ENCODE assay signal across 8 cellular contexts in genomic region chr22:21650823-21651520, GRCh38. TPM values are rescaled to one million over a fixed set of nuclear protein-coding genes. Genes with fewer than 3 reads are reported as not detected.
A peak's percentile ranks its signal among the peaks of the same experiment; 100 is the strongest.
DNase-seq lines count a peak whose midpoint lies in the region; ATAC-seq, FAIRE-seq and TF ChIP-seq lines count a peak whose summit lies in the region.

No MANE protein-coding gene starts in this region.

- H3K36me3 Mint-ChIP-seq in GM23338 (ENCODE audit: low read depth), result peaks cover 37% of the 10 kb centered on the region

- H3K4me2 ChIP-seq in A549 (peak overlapping the region; percentile 84), GM23338 (peak overlapping the region; percentile 87)

- H3K4me3 Mint-ChIP-seq in GM23338, result peak overlapping the region; percentile 94

- peak overlapping the region in 1 of 2 experiments; percentile 87; a peak in 2 of 6 replicates for H3K27ac ChIP-seq in A549
- peak overlapping the region; percentile 88 for H3K27ac ChIP-seq in GM23338 (ENCODE audit: low read depth)
- peak overlapping the region; percentile 68; the same call in 1 of the 2 replicates for H3K27ac ChIP-seq in VCaP

- H3K4me1 Mint-ChIP-seq in GM23338, result peaks cover 21% of the 10 kb centered on the region; the same call in 2 of the 3 replicates

- 94% methylated on average over 6 of the region's 6 CpGs for WGBS in A549 (ENCODE audit: missing lambda C conversion rate)

- POLR2A ChIA-PET in A549 (lab: Yijun Ruan, JAX), result no interaction called here

- FAIRE-seq in A549 (lab: Jason Lieb, UNC) (no peak), urothelium cell line (lab: Jason Lieb, UNC) (peak; percentile 9), HTR-8/SVneo (lab: Jason Lieb, UNC) (no peak)

- no peaks in the 10 kb centered on the region for H3K9me2 ChIP-seq in GM23338 (ENCODE audit: insufficient read depth)

- H3F3A ChIP-seq in GM23338 (replicated peaks; ENCODE audit: low read depth), result peaks cover 36% of the 10 kb centered on the region

- no peaks in the 10 kb centered on the region for H3K9me3 ChIP-seq in A549

- peak overlapping the region; percentile 55; the same call in 1 of the 3 replicates for H3K4me3 ChIP-seq in A549
- H3K4me3 ChIP-seq in GM23338, result peak overlapping the region; percentile 62
- H3K4me3 ChIP-seq in iPS-11a (ENCODE audit: low read depth, low read length), result peak overlapping the region; percentile 81

- H3K9me3 Mint-ChIP-seq in GM23338, result no peaks in the 10 kb centered on the region

- H3K79me2 ChIP-seq in GM23338 (replicated peaks; ENCODE audit: insufficient read depth), result peaks cover 7% of the 10 kb centered on the region

- peaks cover 13% of the 10 kb centered on the region; the same call in 1 of the 2 replicates for H3K36me3 ChIP-seq in GM23338 (ENCODE audit: insufficient read depth)

- no peak for TF ChIP-seq POLR2A in A549 (IDR thresholded peaks at IDR 0.05; ENCODE audit: low read length)

- CTCF ChIA-PET in A549 (lab: Yijun Ruan, JAX), result interaction anchor here (4.0 kb wide), 1 partner anchor 9 kb away, joined by 24 read pairs; the partner anchor contains the start of gene SDF2L1

- no peak for TF ChIP-seq RAD21 in A549 (conservative IDR thresholded peaks at IDR 0.05 in 1 of 2, IDR thresholded peaks at IDR 0.05 in 1 of 2)

- peak overlapping the region; percentile 95 for H2AFZ ChIP-seq in GM23338

- no peak for DNase-seq in A549 (ENCODE audit: low read depth in 1 of 2, low spot score in 1 of 2)
- DNase-seq in GM23338 (ENCODE audit: low spot score), result peak; percentile 40
- no peak for DNase-seq in urothelium cell line (ENCODE audit: low spot score)
- DNase-seq in HTR-8/SVneo (ENCODE audit: insufficient read length, low spot score), result no peak
- no peak for DNase-seq in hypothalamus (lab: John Stamatoyannopoulos, UW)
- DNase-seq in AG08395 (ENCODE audit: low spot score), result no peak

- H3K27ac Mint-ChIP-seq in GM23338, result peak overlapping the region; percentile 97

- no peaks in the 10 kb centered on the region; the same call in 1 of the 2 replicates for H4K20me1 ChIP-seq in GM23338 (replicated peaks; ENCODE audit: insufficient read depth)

- ATAC-seq in A549 (no peak), GM23338 (peak; percentile 8)

- no peak for TF ChIP-seq EP300 in A549 (IDR thresholded peaks at IDR 0.05)

- H3K27me3 Mint-ChIP-seq in GM23338 (ENCODE audit: insufficient read depth, low read depth, poor library complexity), result peaks cover 10% of the 10 kb centered on the region

- H3K4me1 ChIP-seq in A549 (no peaks in the 10 kb centered on the region), GM23338 (ENCODE audit: insufficient read depth) (peaks cover 19% of the 10 kb centered on the region)

- no peaks in the 10 kb centered on the region for H3K27me3 ChIP-seq in GM23338 (ENCODE audit: insufficient read depth)

- TF ChIP-seq CTCF in A549 (IDR thresholded peaks at IDR 0.05) (no peak), GM23338 (conservative IDR thresholded peaks at IDR 0.05; ENCODE audit: low read depth in 2 of 2) (no peak), VCaP (conservative IDR thresholded peaks at IDR 0.05) (no peak)

TF ChIP-seq in A549, 52 proteins besides CTCF, POLR2A, EP300 and RAD21:
- TF ChIP-seq RNF2 (IDR thresholded peaks at IDR 0.05; ENCODE audit: borderline replicate concordance, low read depth) (no peak), CHD2 (IDR thresholded peaks at IDR 0.05; ENCODE audit: low read length, partially characterized antibody) (no peak), HOXB5 (CRISPR knock-in tag; IDR thresholded peaks at IDR 0.05) (no peak)

RNA-seq across cellular contexts. Expression of gene SDF2L1, which starts 8.9 kb away (rescaled TPM):
- polyA plus RNA-seq in A549 (2011; rRNA removed), result 13.7 and 17.5 TPM in 2 replicates
- 99.7 and 128 TPM in 2 replicates for polyA plus RNA-seq in A549 (2012; cell fraction: cytosol; rRNA removed)
- polyA plus RNA-seq in A549 (2012; cell fraction: nucleus; rRNA removed), result 61.8 and 78.3 TPM in 2 replicates
- 38.8 to 41.9 TPM (median 41.0 TPM) in 3 replicates for polyA plus RNA-seq in A549 (2017; fragmentation: RNase III; extraction: RNeasy Plus Mini Kit Qiagen cat#74134 plus additional on column Dnase treatment)
- polyA minus RNA-seq in A549 (2011; rRNA and poly(A)+ RNA removed), result 9.5 and 13.4 TPM in 2 replicates
- total RNA-seq in GM23338 (2014; rRNA removed; shearing (Covaris generic)), result 60.3 and 62.3 TPM in 2 replicates
- polyA plus RNA-seq in GM23338 (2016; fragmentation: Nextera tagmentation; extraction: Ambion mirVana), result 72.7 and 74.8 TPM in 2 replicates

RNA-seq across cellular contexts. Expression of gene PPIL2, which starts 14.8 kb away (rescaled TPM):
- polyA plus RNA-seq in A549 (2011; rRNA removed), result 38.7 and 39.0 TPM in 2 replicates
- 37.6 and 38.7 TPM in 2 replicates for polyA plus RNA-seq in A549 (2012; cell fraction: cytosol; rRNA removed)
- 118 and 125 TPM in 2 replicates for polyA plus RNA-seq in A549 (2012; cell fraction: nucleus; rRNA removed)
- 30.8 to 34.0 TPM (median 31.4 TPM) in 3 replicates for polyA plus RNA-seq in A549 (2017; fragmentation: RNase III; extraction: RNeasy Plus Mini Kit Qiagen cat#74134 plus additional on column Dnase treatment)
- 31.0 and 31.8 TPM in 2 replicates for polyA minus RNA-seq in A549 (2011; rRNA and poly(A)+ RNA removed)
- 30.7 and 34.1 TPM in 2 replicates for total RNA-seq in GM23338 (2014; rRNA removed; shearing (Covaris generic))
- 21.6 and 23.0 TPM in 2 replicates for polyA plus RNA-seq in GM23338 (2016; fragmentation: Nextera tagmentation; extraction: Ambion mirVana)

RNA-seq across cellular contexts. Expression of gene CCDC116, which starts 18.4 kb away (rescaled TPM):
- polyA plus RNA-seq in A549 (2011; rRNA removed) (0.05 TPM in 1 of 2 replicates, not detected in the other), A549 (2017; fragmentation: RNase III; extraction: RNeasy Plus Mini Kit Qiagen cat#74134 plus additional on column Dnase treatment) (0.04 to 0.06 TPM in 2 of 3 replicates, not detected in the other), GM23338 (2016; fragmentation: Nextera tagmentation; extraction: Ambion mirVana) (0.35 TPM in 1 of 2 replicates, not detected in the other)
- polyA plus RNA-seq in A549 (2012; cell fraction: cytosol; rRNA removed), result 0.04 and 0.10 TPM in 2 replicates
- 0.72 and 1.0 TPM in 2 replicates for polyA plus RNA-seq in A549 (2012; cell fraction: nucleus; rRNA removed)
- not detected in 2 replicates for polyA minus RNA-seq in A549 (2011; rRNA and poly(A)+ RNA removed)
- total RNA-seq in GM23338 (2014; rRNA removed; shearing (Covaris generic)), result 0.14 TPM in 1 of 2 replicates, not detected in the other

RNA-seq across cellular contexts. Expression of gene YDJC, which starts 21.1 kb away (rescaled TPM):
- 24.8 and 27.0 TPM in 2 replicates for polyA plus RNA-seq in A549 (2011; rRNA removed)
- 60.0 and 90.3 TPM in 2 replicates for polyA plus RNA-seq in A549 (2012; cell fraction: cytosol; rRNA removed)
- 74.3 and 115 TPM in 2 replicates for polyA plus RNA-seq in A549 (2012; cell fraction: nucleus; rRNA removed)
- 28.3 to 29.9 TPM (median 28.3 TPM) in 3 replicates for polyA plus RNA-seq in A549 (2017; fragmentation: RNase III; extraction: RNeasy Plus Mini Kit Qiagen cat#74134 plus additional on column Dnase treatment)
- 10.5 and 13.7 TPM in 2 replicates for polyA minus RNA-seq in A549 (2011; rRNA and poly(A)+ RNA removed)
- total RNA-seq in GM23338 (2014; rRNA removed; shearing (Covaris generic)), result 58.8 and 83.7 TPM in 2 replicates
- polyA plus RNA-seq in GM23338 (2016; fragmentation: Nextera tagmentation; extraction: Ambion mirVana), result 53.3 and 58.4 TPM in 2 replicates
